24 cellular contexts compared by ENCODE assay signal in genomic region chr3:32584660-32585059, GRCh38. TPM values are rescaled to one million over a fixed set of nuclear protein-coding genes. Genes with fewer than 3 reads are reported as not detected.
DNase-seq lines count a peak whose midpoint lies in the region; ATAC-seq, FAIRE-seq and TF ChIP-seq lines count a peak whose summit lies in the region.
"Had no signal": no experiment of that assay in that cellular context is flagged by ENCODE, and none has a peak within 500 bp of the region (broad histone marks: within the 10 kb centered on the region; RNA-seq: fewer than 3 reads in every experiment).

No MANE protein-coding gene starts in this region.

- peaks cover 16% of the 10 kb centered on the region for H3K4me1 ChIP-seq in SJSA1 (replicated peaks)
- H3K4me1 ChIP-seq in heart left ventricle = peaks cover 0 to 22% (median 0%) of the 10 kb centered on the region in 12 donors
- H3K4me1 ChIP-seq: BLaER1, Peyer's patch had no signal

- DNase-seq in M059J (ENCODE audit: low read depth) (peak; percentile 17), SJSA1 (ENCODE audit: low read depth in 1 of 2, low spot score in 2 of 2) (no peak), heart left ventricle (peak in 4 of 5 donors; percentile 31 to 47 (median 42)), HK-2 (ENCODE audit: unreplicated experiment) (no peak), urothelium cell line (ENCODE audit: low spot score) (no peak), AG08395 (ENCODE audit: low spot score) (no peak)
- no peak for DNase-seq in stimulated activated CD4-positive, alpha-beta T cell treated with anti-CD3 and anti-CD28 coated beads, Interleukin-1b, Interleukin-23, amount 100 ng/mL, for 48 hours
- DNase-seq: activated CD8-positive, alpha-beta memory T cell treated with anti-CD3 and anti-CD28 coated beads, Interleukin-2, amount 50 U/mL, for 4 hours; activated naive CD8-positive, alpha-beta T cell treated with anti-CD3 and anti-CD28 coated beads, Interleukin-2, amount 10 ng/mL, durations not matched to agents 7 days and 5 days; endodermal cell; mesenchymal stem cell; NCI-H1417 treated with DMSO at 0.1 percent for 48 hours; NCI-H226; NK-92 treated with Interleukin-12 subunit alpha and Interleukin-12 subunit beta, amount 100 ng/mL, for 24 hours; Peyer's patch; stimulated activated CD4-positive, alpha-beta T cell treated with anti-CD3 and anti-CD28 coated beads, Interleukin-2, amount 100 ng/mL, for 48 hours; stimulated activated naive CD4-positive, alpha-beta T cell; T-helper 17 cell had no signal

- TF ChIP-seq CTCF in heart left ventricle (IDR thresholded peaks at IDR 0.05) = no peak

- no peak for TF ChIP-seq POLR2A in heart left ventricle (IDR thresholded peaks at IDR 0.05)

- peak; percentile 94 to 99 (median 98) for ATAC-seq in heart left ventricle
- ATAC-seq: GM23338, T-helper 17 cell had no signal

- H3K27me3 ChIP-seq in SJSA1 (replicated peaks) = no peaks in the 10 kb centered on the region
- H3K27me3 ChIP-seq in heart left ventricle = no peaks in the 10 kb centered on the region
- H3K27me3 ChIP-seq: BLaER1, Peyer's patch had no signal

- intact Hi-C loops in heart left ventricle (cut with DNase I) = no loop called here

- H3K9me3 ChIP-seq in SJSA1 (replicated peaks) = no peaks in the 10 kb centered on the region
- H3K9me3 ChIP-seq in heart left ventricle = no peaks in the 10 kb centered on the region
- H3K9me3 ChIP-seq: Caco-2, Peyer's patch had no signal

- H3K36me3 ChIP-seq in SJSA1 = no peaks in the 10 kb centered on the region
- H3K36me3 ChIP-seq in heart left ventricle = no peaks in the 10 kb centered on the region
- H3K36me3 ChIP-seq: BLaER1, Peyer's patch had no signal

- peak; percentile 47 for FAIRE-seq in A204.1 (lab: Jason Lieb, UNC)
- no peak for FAIRE-seq in urothelium cell line (lab: Jason Lieb, UNC)

- H3K4me3 ChIP-seq in SJSA1 = no peak overlapping the region
- H3K4me3 ChIP-seq in heart left ventricle = no peak overlapping the region
- H3K4me3 ChIP-seq: BLaER1, GM23338, Peyer's patch, smooth muscle cell had no signal

- H3K27ac ChIP-seq in SJSA1 (peak overlapping the region; percentile 77), heart left ventricle (peak overlapping the region in 4 of 12 donors; percentile 28 to 55 (median 38))
- H3K27ac ChIP-seq: BLaER1, HL-60, Peyer's patch had no signal

- WGBS in heart left ventricle, 4 donors = 7 to 18% (median 13%) methylated on average over 1 of the region's 1 CpG

RNA-seq across cellular contexts. Expression of gene DYNC1LI1, which starts 14.0 kb away (rescaled TPM):
- 39.2 and 60.3 TPM in 2 replicates for total RNA-seq in M059J (2014; rRNA removed; shearing (Covaris generic))
- 48.1 and 67.0 TPM in 2 replicates for total RNA-seq in SJSA1 (2014; rRNA removed; shearing (Covaris generic))
- 10 to 100 TPM; 40.8 to 65.0 (median 55.9) TPM for total RNA-seq in heart left ventricle
- 10 to 100 TPM; 28.8 to 64.3 TPM for polyA plus RNA-seq in heart left ventricle

Comparison
In these comparisons a context has a peak if more than half of its experiments do, and no peak if none do; other contexts are left out.
1. DNase-seq: peak in M059J (single experiment) and heart left ventricle (4 of 5); none in SJSA1 (0 of 2), stimulated activated CD4-positive, alpha-beta T cell treated with anti-CD3 and anti-CD28 coated beads, Interleukin-1b, Interleukin-23, amount 100 ng/mL, for 48 hours (single experiment), HK-2 (single experiment), urothelium cell line (single experiment) and AG08395 (single experiment).